10 cellular contexts compared by ENCODE assay signal in the genomic region with DNA sequence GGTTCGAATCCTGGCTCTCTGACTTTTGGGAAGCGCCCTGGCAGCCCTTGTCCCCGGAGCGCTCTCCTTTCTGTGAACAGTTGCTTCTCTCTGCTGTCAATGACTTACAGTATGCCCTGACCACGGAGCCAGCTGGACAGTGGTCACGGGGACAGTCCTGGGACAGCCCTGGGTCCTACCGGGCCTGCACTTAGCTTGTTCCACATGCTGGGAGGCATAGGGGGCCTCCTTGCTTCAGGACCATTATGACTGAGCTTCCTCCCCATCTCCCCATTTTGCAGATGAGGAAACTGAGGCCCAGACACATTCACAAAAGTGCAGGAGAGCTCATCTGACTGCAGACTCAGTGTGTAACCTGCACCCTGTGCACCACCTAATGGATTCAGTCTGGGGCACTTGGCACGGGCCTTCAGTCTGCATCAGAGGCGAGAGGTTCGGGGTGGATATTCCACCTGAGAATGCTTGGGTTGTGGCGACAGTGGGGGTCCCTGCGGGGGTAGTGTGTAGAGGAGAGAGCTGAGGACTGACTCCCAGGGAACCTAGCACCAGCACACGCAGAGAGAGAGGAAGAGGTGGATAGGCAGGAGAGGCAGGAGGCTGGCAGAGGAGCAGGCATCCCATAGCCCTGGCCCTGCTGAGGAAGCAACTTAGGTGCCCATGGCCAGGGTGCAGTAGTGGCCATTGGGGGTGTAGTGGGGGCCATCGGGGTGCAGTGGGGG. TPM values are rescaled to one million over a fixed set of nuclear protein-coding genes. Genes with fewer than 3 reads are reported as not detected.
A peak's percentile ranks its signal among the peaks of the same experiment; 100 is the strongest.
DNase-seq lines count a peak whose midpoint lies in the region; ATAC-seq and TF ChIP-seq lines count a peak whose summit lies in the region.
"Had no signal": no experiment of that assay in that cellular context is flagged by ENCODE, and none has a peak within 500 bp of the region (broad histone marks: within the 10 kb centered on the region; RNA-seq: fewer than 3 reads in every experiment).

No MANE protein-coding gene starts in this region.

- ATAC-seq in naive thymus-derived CD4-positive, alpha-beta T cell: no peak
- no peak for ATAC-seq in esophagus mucosa

- POLR2A ChIA-PET in naive thymus-derived CD4-positive, alpha-beta T cell (lab: Charles Lee): no interaction called here

- no peaks in the 10 kb centered on the region for H3K9me3 Mint-ChIP-seq in activated naive CD8-positive, alpha-beta T cell (ENCODE audit: low read depth)
- H3K9me3 Mint-ChIP-seq in activated naive CD8-positive, alpha-beta T cell treated with anti-CD3 and anti-CD28 coated beads for 36 hours: no peaks in the 10 kb centered on the region
- peaks cover 0 to 9% (median 0%) of the 10 kb centered on the region in 11 donors for H3K9me3 Mint-ChIP-seq in naive thymus-derived CD4-positive, alpha-beta T cell
- H3K9me3 Mint-ChIP-seq in type B pancreatic cell: no peaks in the 10 kb centered on the region

- H3K27ac Mint-ChIP-seq in activated naive CD8-positive, alpha-beta T cell: peak overlapping the region; percentile 17
- H3K27ac Mint-ChIP-seq in activated naive CD8-positive, alpha-beta T cell treated with anti-CD3 and anti-CD28 coated beads for 36 hours: no peak overlapping the region
- peak overlapping the region in 1 of 9 donors; percentile 29 for H3K27ac Mint-ChIP-seq in naive thymus-derived CD4-positive, alpha-beta T cell
- peak overlapping the region; percentile 88 for H3K27ac Mint-ChIP-seq in type B pancreatic cell

- H3K27me3 ChIP-seq in ectodermal cell (ENCODE audit: control insufficient read depth, insufficient read depth, low read length, poor library complexity, severe bottlenecking): no peaks in the 10 kb centered on the region
- peaks cover 0 to 5% of the 10 kb centered on the region in 2 donors for H3K27me3 ChIP-seq in naive thymus-derived CD4-positive, alpha-beta T cell (ENCODE audit: control insufficient read depth in 2 of 2, insufficient read depth in 2 of 2, low read length in 2 of 2)
- H3K27me3 ChIP-seq: BLaER1 had no signal

- H3K36me3 ChIP-seq in ectodermal cell (ENCODE audit: control insufficient read depth, insufficient read depth, low read length): no peaks in the 10 kb centered on the region
- H3K36me3 ChIP-seq in naive thymus-derived CD4-positive, alpha-beta T cell (ENCODE audit: control insufficient read depth in 2 of 3, insufficient read depth in 3 of 3, low read length in 3 of 3): no peaks in the 10 kb centered on the region
- H3K36me3 ChIP-seq: BLaER1 had no signal

- no peaks in the 10 kb centered on the region for H3K36me3 Mint-ChIP-seq in activated naive CD8-positive, alpha-beta T cell
- peaks cover 1% of the 10 kb centered on the region for H3K36me3 Mint-ChIP-seq in activated naive CD8-positive, alpha-beta T cell treated with anti-CD3 and anti-CD28 coated beads for 36 hours
- peaks cover 0 to 6% (median 0%) of the 10 kb centered on the region in 5 donors for H3K36me3 Mint-ChIP-seq in naive thymus-derived CD4-positive, alpha-beta T cell
- H3K36me3 Mint-ChIP-seq in type B pancreatic cell: peaks cover 20% of the 10 kb centered on the region

- DNase-seq in activated naive CD8-positive, alpha-beta T cell treated with anti-CD3 and anti-CD28 coated beads for 36 hours: no peak
- no peak for DNase-seq in naive thymus-derived CD4-positive, alpha-beta T cell
- DNase-seq in type B pancreatic cell (ENCODE audit: extremely low spot score, unreplicated experiment) (no peak), dermis blood vessel endothelial cell (no peak)
- no peak for DNase-seq in stimulated activated CD4-positive, alpha-beta T cell treated with anti-CD3 and anti-CD28 coated beads, Interleukin-4, amount 100 ng/mL, for 4 hours

- peaks cover 2% of the 10 kb centered on the region for H3K4me1 ChIP-seq in ectodermal cell (ENCODE audit: control insufficient read depth, insufficient read depth, low read length)
- H3K4me1 ChIP-seq in naive thymus-derived CD4-positive, alpha-beta T cell (ENCODE audit: control insufficient read depth in 2 of 2, insufficient read depth in 2 of 2, low read length in 2 of 2): no peaks in the 10 kb centered on the region

- no peak for TF ChIP-seq CTCF in type B pancreatic cell (conservative IDR thresholded peaks at IDR 0.05)

- H3K4me3 Mint-ChIP-seq in activated naive CD8-positive, alpha-beta T cell: peak overlapping the region; percentile 52
- no peak overlapping the region for H3K4me3 Mint-ChIP-seq in activated naive CD8-positive, alpha-beta T cell treated with anti-CD3 and anti-CD28 coated beads for 36 hours
- peak overlapping the region in 6 of 10 donors; percentile 16 to 66 (median 59) for H3K4me3 Mint-ChIP-seq in naive thymus-derived CD4-positive, alpha-beta T cell
- peak overlapping the region; percentile 93 for H3K4me3 Mint-ChIP-seq in type B pancreatic cell

- 83 to 85% methylated on average over 14 of the region's 14 CpGs for WGBS in ectodermal cell, 2 experiments

- H3K4me1 Mint-ChIP-seq in activated naive CD8-positive, alpha-beta T cell (ENCODE audit: low read depth): peaks cover 7% of the 10 kb centered on the region
- H3K4me1 Mint-ChIP-seq in activated naive CD8-positive, alpha-beta T cell treated with anti-CD3 and anti-CD28 coated beads for 36 hours: no peaks in the 10 kb centered on the region
- peaks cover 0 to 2% (median 0%) of the 10 kb centered on the region in 7 donors for H3K4me1 Mint-ChIP-seq in naive thymus-derived CD4-positive, alpha-beta T cell
- H3K4me1 Mint-ChIP-seq in type B pancreatic cell (ENCODE audit: unreplicated experiment): peaks cover 41% of the 10 kb centered on the region

- H3K9me3 ChIP-seq in ectodermal cell (ENCODE audit: control insufficient read depth, low read length): no peaks in the 10 kb centered on the region
- no peaks in the 10 kb centered on the region for H3K9me3 ChIP-seq in naive thymus-derived CD4-positive, alpha-beta T cell (ENCODE audit: control insufficient read depth in 2 of 3, low read length in 3 of 3)

- H3K27me3 Mint-ChIP-seq in activated naive CD8-positive, alpha-beta T cell: peaks cover 13% of the 10 kb centered on the region
- peaks cover 39% of the 10 kb centered on the region for H3K27me3 Mint-ChIP-seq in activated naive CD8-positive, alpha-beta T cell treated with anti-CD3 and anti-CD28 coated beads for 36 hours
- peaks cover 20 to 37% (median 31%) of the 10 kb centered on the region in 5 donors for H3K27me3 Mint-ChIP-seq in naive thymus-derived CD4-positive, alpha-beta T cell
- H3K27me3 Mint-ChIP-seq in type B pancreatic cell: peaks cover 3% of the 10 kb centered on the region

- no peak overlapping the region for H3K27ac ChIP-seq in ectodermal cell (ENCODE audit: insufficient read depth, low read depth, low read length, poor library complexity, severe bottlenecking)
- H3K27ac ChIP-seq in naive thymus-derived CD4-positive, alpha-beta T cell (ENCODE audit: low read depth, low read length): no peak overlapping the region
- H3K27ac ChIP-seq: BLaER1, KMS-11 had no signal

- peak overlapping the region; percentile 67 for H3K4me3 ChIP-seq in ectodermal cell (ENCODE audit: insufficient read depth, low read depth, low read length)
- H3K4me3 ChIP-seq in naive thymus-derived CD4-positive, alpha-beta T cell (ENCODE audit: low read length): no peak overlapping the region
- H3K4me3 ChIP-seq: BLaER1 had no signal

- CTCF ChIA-PET in naive thymus-derived CD4-positive, alpha-beta T cell (lab: Charles Lee): interaction anchor here (0.7 kb wide), 1 partner anchor 42 kb away, joined by 3 read pairs; no protein-coding TSS in a partner anchor

- intact Hi-C loops in naive thymus-derived CD4-positive, alpha-beta T cell (cut with micrococcal nuclease): no loop called here

RNA-seq across cellular contexts. Expression of a gene that starts 1.6 kb away (rescaled TPM):
- total RNA-seq in activated naive CD8-positive, alpha-beta T cell treated with anti-CD3 and anti-CD28 coated beads for 36 hours: under 1 TPM; 0.76 to 0.95 TPM
- 48.3 TPM for polyA plus RNA-seq in ectodermal cell (2013, experiment 1 of 4)
- 52.6 TPM for polyA plus RNA-seq in ectodermal cell (2013, experiment 2 of 4)
- polyA plus RNA-seq in ectodermal cell (2013, experiment 3 of 4): 38.3 TPM
- polyA plus RNA-seq in ectodermal cell (2013, experiment 4 of 4): 40.5 TPM
- total RNA-seq in naive thymus-derived CD4-positive, alpha-beta T cell: 1 to 10 TPM in 1 of 5 experiments, under 1 TPM in 4; 0.11 to 1.2 (median 0.34) TPM
- polyA plus RNA-seq in naive thymus-derived CD4-positive, alpha-beta T cell: not detected
- total RNA-seq in type B pancreatic cell (ENCODE audit: low replicate concordance): 61.6 and 67.4 TPM in 2 replicates
- 37.6 TPM for total RNA-seq in esophagus mucosa
- 120 and 124 TPM in 2 replicates for total RNA-seq in dermis blood vessel endothelial cell

Comparison
In these comparisons a context has a peak if more than half of its experiments do, and no peak if none do; other contexts are left out.
1. RNA of a gene that starts 1.6 kb away (total RNA-seq): 120 to 124 TPM in dermis blood vessel endothelial cell, 61.6 to 67.4 TPM in type B pancreatic cell and 37.6 TPM in esophagus mucosa (single experiment); 0.76 to 0.95 TPM in activated naive CD8-positive, alpha-beta T cell treated with anti-CD3 and anti-CD28 coated beads for 36 hours and 0.11 to 1.2 TPM in naive thymus-derived CD4-positive, alpha-beta T cell; every median in the first group is over 10 times any median in the second.